In the genomic region with DNA sequence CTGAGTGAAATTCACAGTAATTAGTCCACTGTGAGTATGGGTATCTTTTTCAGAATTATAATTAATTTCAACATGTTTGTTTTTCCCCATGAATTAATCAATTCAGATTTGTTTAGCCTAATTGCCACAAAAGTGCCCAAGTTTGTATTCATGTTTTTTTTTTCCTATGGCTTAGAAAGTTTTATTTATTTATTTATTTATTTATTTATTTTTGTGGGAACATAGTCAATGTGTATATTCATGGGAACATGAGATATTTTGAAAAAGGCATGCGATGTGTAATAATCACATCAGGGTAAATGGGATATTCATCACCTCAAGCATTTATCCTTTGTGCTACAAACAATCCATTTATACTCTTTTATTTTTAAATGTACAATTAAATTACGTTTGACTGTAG, we compare ENCODE assay signal across 1 cellular context.
A peak's percentile ranks its signal among the peaks of the same experiment; 100 is the strongest.
TF ChIP-seq lines count a peak whose summit lies in the region.

No MANE protein-coding gene starts in this region.

TF ChIP-seq in HEK293, 187 proteins besides CTCF, POLR2A, EP300 and RAD21 (continued from another document):
- TF ChIP-seq, protein P1, sequence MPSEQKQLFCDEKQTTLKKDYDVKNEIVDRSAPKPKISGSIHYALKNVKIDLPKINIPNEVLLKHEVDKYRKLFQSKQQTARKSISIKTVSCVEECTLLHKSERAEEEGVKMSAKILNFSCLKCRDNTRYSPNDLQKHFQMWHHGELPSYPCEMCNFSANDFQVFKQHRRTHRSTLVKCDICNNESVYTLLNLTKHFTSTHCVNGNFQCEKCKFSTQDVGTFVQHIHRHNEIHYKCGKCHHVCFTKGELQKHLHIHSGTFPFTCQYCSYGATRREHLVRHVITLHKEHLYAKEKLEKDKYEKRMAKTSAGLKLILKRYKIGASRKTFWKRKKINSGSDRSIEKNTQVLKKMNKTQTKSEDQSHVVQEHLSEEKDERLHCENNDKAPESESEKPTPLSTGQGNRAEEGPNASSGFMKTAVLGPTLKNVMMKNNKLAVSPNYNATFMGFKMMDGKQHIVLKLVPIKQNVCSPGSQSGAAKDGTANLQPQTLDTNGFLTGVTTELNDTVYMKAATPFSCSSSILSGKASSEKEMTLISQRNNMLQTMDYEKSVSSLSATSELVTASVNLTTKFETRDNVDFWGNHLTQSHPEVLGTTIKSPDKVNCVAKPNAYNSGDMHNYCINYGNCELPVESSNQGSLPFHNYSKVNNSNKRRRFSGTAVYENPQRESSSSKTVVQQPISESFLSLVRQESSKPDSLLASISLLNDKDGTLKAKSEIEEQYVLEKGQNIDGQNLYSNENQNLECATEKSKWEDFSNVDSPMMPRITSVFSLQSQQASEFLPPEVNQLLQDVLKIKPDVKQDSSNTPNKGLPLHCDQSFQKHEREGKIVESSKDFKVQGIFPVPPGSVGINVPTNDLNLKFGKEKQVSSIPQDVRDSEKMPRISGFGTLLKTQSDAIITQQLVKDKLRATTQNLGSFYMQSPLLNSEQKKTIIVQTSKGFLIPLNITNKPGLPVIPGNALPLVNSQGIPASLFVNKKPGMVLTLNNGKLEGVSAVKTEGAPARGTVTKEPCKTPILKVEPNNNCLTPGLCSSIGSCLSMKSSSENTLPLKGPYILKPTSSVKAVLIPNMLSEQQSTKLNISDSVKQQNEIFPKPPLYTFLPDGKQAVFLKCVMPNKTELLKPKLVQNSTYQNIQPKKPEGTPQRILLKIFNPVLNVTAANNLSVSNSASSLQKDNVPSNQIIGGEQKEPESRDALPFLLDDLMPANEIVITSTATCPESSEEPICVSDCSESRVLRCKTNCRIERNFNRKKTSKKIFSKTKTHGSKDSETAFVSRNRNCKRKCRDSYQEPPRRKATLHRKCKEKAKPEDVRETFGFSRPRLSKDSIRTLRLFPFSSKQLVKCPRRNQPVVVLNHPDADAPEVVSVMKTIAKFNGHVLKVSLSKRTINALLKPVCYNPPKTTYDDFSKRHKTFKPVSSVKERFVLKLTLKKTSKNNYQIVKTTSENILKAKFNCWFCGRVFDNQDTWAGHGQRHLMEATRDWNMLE (tag by site-specific recombination; conservative IDR thresholded peaks at IDR 0.05; ENCODE audit: low read depth): 0 out of 2 replicates have a peak, but pooled peaks have one; percentile 49
- TF ChIP-seq TCF7L2 (IDR thresholded peaks at IDR 0.05; ENCODE audit: borderline replicate concordance, low read depth, low read length) (no peak), ZBTB17 (tag by site-specific recombination; IDR thresholded peaks at IDR 0.05) (no peak), YY1 (tag by site-specific recombination; IDR thresholded peaks at IDR 0.05) (no peak), ZNF324 (tag by site-specific recombination; IDR thresholded peaks at IDR 0.05) (no peak), HOXD13 (CRISPR knock-in tag; IDR thresholded peaks at IDR 0.05; ENCODE audit: borderline replicate concordance) (no peak), ZNF24 (tag by site-specific recombination; IDR thresholded peaks at IDR 0.05) (no peak), ZNF112 (tag by site-specific recombination; IDR thresholded peaks at IDR 0.05) (no peak), BCL11B (tag by site-specific recombination; IDR thresholded peaks at IDR 0.05; ENCODE audit: low read depth) (no peak), ZNF266 (tag by site-specific recombination; IDR thresholded peaks at IDR 0.05; ENCODE audit: low read depth) (0 out of 2 replicates have a peak, but pooled peaks have one; percentile 16), ZNF529 (tag by site-specific recombination; IDR thresholded peaks at IDR 0.05; ENCODE audit: insufficient replicate concordance) (no peak), MZF1 (tag by site-specific recombination; IDR thresholded peaks at IDR 0.05; ENCODE audit: borderline replicate concordance) (no peak), ZNF664 (tag by site-specific recombination; IDR thresholded peaks at IDR 0.05) (no peak), ZNF140 (tag by site-specific recombination; IDR thresholded peaks at IDR 0.05) (0 out of 2 replicates have a peak, but pooled peaks have one; percentile 16), ZNF677 (tag by site-specific recombination; IDR thresholded peaks at IDR 0.05) (no peak), ZNF776 (tag by site-specific recombination; IDR thresholded peaks at IDR 0.05; ENCODE audit: borderline replicate concordance) (no peak), ZNF621 (tag by site-specific recombination; IDR thresholded peaks at IDR 0.05) (no peak), ZNF530 (tag by site-specific recombination; IDR thresholded peaks at IDR 0.05; ENCODE audit: low read depth) (no peak), ZNF221 (tag by site-specific recombination; IDR thresholded peaks at IDR 0.05; ENCODE audit: borderline replicate concordance) (no peak), ZBTB21 (tag by site-specific recombination; IDR thresholded peaks at IDR 0.05) (no peak), ZNF311 (tag by site-specific recombination; IDR thresholded peaks at IDR 0.05; ENCODE audit: borderline replicate concordance) (no peak), ZNF211 (tag by site-specific recombination; IDR thresholded peaks at IDR 0.05; ENCODE audit: low read depth) (no peak), REPIN1 (tag by site-specific recombination; IDR thresholded peaks at IDR 0.05; ENCODE audit: low read depth) (no peak), ZNF585B (tag by site-specific recombination; IDR thresholded peaks at IDR 0.05) (no peak), SP3 (tag by site-specific recombination; IDR thresholded peaks at IDR 0.05) (no peak), FEZF1 (tag by site-specific recombination; IDR thresholded peaks at IDR 0.05) (no peak)
- TF ChIP-seq, protein P2, sequence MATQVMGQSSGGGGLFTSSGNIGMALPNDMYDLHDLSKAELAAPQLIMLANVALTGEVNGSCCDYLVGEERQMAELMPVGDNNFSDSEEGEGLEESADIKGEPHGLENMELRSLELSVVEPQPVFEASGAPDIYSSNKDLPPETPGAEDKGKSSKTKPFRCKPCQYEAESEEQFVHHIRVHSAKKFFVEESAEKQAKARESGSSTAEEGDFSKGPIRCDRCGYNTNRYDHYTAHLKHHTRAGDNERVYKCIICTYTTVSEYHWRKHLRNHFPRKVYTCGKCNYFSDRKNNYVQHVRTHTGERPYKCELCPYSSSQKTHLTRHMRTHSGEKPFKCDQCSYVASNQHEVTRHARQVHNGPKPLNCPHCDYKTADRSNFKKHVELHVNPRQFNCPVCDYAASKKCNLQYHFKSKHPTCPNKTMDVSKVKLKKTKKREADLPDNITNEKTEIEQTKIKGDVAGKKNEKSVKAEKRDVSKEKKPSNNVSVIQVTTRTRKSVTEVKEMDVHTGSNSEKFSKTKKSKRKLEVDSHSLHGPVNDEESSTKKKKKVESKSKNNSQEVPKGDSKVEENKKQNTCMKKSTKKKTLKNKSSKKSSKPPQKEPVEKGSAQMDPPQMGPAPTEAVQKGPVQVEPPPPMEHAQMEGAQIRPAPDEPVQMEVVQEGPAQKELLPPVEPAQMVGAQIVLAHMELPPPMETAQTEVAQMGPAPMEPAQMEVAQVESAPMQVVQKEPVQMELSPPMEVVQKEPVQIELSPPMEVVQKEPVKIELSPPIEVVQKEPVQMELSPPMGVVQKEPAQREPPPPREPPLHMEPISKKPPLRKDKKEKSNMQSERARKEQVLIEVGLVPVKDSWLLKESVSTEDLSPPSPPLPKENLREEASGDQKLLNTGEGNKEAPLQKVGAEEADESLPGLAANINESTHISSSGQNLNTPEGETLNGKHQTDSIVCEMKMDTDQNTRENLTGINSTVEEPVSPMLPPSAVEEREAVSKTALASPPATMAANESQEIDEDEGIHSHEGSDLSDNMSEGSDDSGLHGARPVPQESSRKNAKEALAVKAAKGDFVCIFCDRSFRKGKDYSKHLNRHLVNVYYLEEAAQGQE (tag by site-specific recombination; IDR thresholded peaks at IDR 0.05): no peak
- TF ChIP-seq, protein P3, sequence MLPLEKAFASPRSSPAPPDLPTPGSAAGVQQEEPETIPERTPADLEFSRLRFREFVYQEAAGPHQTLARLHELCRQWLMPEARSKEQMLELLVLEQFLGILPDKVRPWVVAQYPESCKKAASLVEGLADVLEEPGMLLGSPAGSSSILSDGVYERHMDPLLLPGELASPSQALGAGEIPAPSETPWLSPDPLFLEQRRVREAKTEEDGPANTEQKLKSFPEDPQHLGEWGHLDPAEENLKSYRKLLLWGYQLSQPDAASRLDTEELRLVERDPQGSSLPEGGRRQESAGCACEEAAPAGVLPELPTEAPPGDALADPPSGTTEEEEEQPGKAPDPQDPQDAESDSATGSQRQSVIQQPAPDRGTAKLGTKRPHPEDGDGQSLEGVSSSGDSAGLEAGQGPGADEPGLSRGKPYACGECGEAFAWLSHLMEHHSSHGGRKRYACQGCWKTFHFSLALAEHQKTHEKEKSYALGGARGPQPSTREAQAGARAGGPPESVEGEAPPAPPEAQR (tag by site-specific recombination; IDR thresholded peaks at IDR 0.05): no peak
- TF ChIP-seq, protein P4, sequence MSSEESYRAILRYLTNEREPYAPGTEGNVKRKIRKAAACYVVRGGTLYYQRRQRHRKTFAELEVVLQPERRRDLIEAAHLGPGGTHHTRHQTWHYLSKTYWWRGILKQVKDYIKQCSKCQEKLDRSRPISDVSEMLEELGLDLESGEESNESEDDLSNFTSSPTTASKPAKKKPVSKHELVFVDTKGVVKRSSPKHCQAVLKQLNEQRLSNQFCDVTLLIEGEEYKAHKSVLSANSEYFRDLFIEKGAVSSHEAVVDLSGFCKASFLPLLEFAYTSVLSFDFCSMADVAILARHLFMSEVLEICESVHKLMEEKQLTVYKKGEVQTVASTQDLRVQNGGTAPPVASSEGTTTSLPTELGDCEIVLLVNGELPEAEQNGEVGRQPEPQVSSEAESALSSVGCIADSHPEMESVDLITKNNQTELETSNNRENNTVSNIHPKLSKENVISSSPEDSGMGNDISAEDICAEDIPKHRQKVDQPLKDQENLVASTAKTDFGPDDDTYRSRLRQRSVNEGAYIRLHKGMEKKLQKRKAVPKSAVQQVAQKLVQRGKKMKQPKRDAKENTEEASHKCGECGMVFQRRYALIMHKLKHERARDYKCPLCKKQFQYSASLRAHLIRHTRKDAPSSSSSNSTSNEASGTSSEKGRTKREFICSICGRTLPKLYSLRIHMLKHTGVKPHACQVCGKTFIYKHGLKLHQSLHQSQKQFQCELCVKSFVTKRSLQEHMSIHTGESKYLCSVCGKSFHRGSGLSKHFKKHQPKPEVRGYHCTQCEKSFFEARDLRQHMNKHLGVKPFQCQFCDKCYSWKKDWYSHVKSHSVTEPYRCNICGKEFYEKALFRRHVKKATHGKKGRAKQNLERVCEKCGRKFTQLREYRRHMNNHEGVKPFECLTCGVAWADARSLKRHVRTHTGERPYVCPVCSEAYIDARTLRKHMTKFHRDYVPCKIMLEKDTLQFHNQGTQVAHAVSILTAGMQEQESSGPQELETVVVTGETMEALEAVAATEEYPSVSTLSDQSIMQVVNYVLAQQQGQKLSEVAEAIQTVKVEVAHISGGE (tag by site-specific recombination; conservative IDR thresholded peaks at IDR 0.05; ENCODE audit: low read depth): peak; percentile 56
TF ChIP-seq in HEK293: peak in this region for 6.
